ENCODE assay signal across 8 cellular contexts in the genomic region with DNA sequence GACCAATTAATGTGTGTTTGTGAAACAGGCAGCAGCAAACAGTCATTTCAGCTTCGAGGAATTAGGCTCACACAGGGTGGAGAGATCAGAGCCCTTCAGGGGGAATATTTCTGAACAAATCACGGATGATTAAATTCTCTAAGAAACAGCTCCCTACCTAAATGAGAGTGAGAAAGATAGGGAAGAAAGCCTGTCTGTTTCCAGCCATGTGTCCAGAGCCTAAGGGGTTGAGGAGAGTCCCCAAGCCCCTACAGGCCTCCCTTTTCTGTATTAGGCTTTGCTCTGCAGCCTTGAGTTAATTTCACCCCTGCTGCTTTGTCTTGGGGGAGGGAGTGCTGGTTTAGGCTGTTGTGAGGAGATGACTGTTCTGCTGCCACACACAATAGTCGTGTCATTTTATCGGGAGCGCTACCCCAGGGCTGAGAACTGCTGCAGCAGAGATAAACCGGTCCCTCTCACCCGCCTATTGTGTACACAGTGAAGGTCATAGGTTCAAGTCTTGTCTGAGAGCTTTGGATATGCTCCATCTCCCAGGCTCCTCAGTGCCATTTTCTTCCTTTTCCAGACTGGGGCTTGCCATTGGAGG. TPM values are rescaled to one million over a fixed set of nuclear protein-coding genes. Genes with fewer than 3 reads are reported as not detected.
DNase-seq lines count a peak whose midpoint lies in the region; ATAC-seq, FAIRE-seq and TF ChIP-seq lines count a peak whose summit lies in the region.

No MANE protein-coding gene starts in this region.

- H3K4me2 ChIP-seq in GM23248 (ENCODE audit: unreplicated experiment) (peak overlapping the region; percentile 84), HepG2 (ENCODE audit: low read depth, low read length) (peak overlapping the region; percentile 85)

- no peak for TF ChIP-seq CTCF in AG04449 (IDR thresholded peaks at IDR 0.05; ENCODE audit: insufficient read depth, low read length, missing control alignments)
- TF ChIP-seq CTCF in choroid plexus epithelial cell (conservative IDR thresholded peaks at IDR 0.05; ENCODE audit: low read depth, low read length) = no peak
- no peak for TF ChIP-seq CTCF in HepG2 (CRISPR knock-in tag; IDR thresholded peaks at IDR 0.05)

- no TSS peak for BruUV-seq in HepG2 (replicated peaks; lab: Mats Ljungman, UMichigan)

- CTCF ChIA-PET in AG04449 (lab: Yijun Ruan, JAX) (interaction anchor here (1.3 kb wide), 1 partner anchor 107 kb away, joined by 4 read pairs; no protein-coding TSS in a partner anchor), HepG2 (lab: Yijun Ruan, JAX; ENCODE audit: low intra/inter-chr PET ratio, low total read pairs) (no interaction called here)

- H3K9me2 ChIP-seq in GM23248 (ENCODE audit: insufficient read depth) = no peaks in the 10 kb centered on the region

- H3F3A ChIP-seq in GM23248 (ENCODE audit: insufficient read depth) = peaks cover 28% of the 10 kb centered on the region

- peak overlapping the region; percentile 78 for H3K4me3 ChIP-seq in AG04449 (ENCODE audit: low read depth, low read length)
- peak overlapping the region; percentile 75 for H3K4me3 ChIP-seq in GM23248
- H3K4me3 ChIP-seq in SK-N-MC = peak overlapping the region; percentile 82
- peak overlapping the region; percentile 71 for H3K4me3 ChIP-seq in choroid plexus epithelial cell (ENCODE audit: low read depth, low read length)
- H3K4me3 ChIP-seq in HepG2 (replicated peaks in 1 of 3; ENCODE audit: insufficient read depth in 1 of 3, low read depth in 2 of 3, low read length in 3 of 3) = peak overlapping the region; percentile 65 to 80 (median 69)

- ATAC-seq in HepG2 = peak; percentile 36
- ATAC-seq in HG03097 (IDR thresholded peaks at IDR 0.05; ENCODE audit: low FRiP score, unreplicated experiment) = no peak

- no peaks in the 10 kb centered on the region; the same call in 1 of the 2 replicates for H3K36me3 ChIP-seq in GM23248 (ENCODE audit: low read depth)
- no peaks in the 10 kb centered on the region; the same call in 1 of the 2 replicates for H3K36me3 ChIP-seq in SK-N-MC (ENCODE audit: insufficient read depth, low read length)
- H3K36me3 ChIP-seq in HepG2 (replicated peaks in 1 of 2; ENCODE audit: control insufficient read depth in 1 of 2, insufficient read depth in 2 of 2, low read length in 2 of 2) = no peaks in the 10 kb centered on the region; a peak in 1 of 5 replicates

- in situ Hi-C loops in GM23248 (cut with MboI) = no loop called here
- in situ Hi-C loops in HepG2 (cut with HindIII; ENCODE audit: extremely low pct_ligation_motif_present, low pct_unique_long_range_greater_than_20kb) = no loop called here

- H2AFZ ChIP-seq in GM23248 = peak overlapping the region; percentile 49
- H2AFZ ChIP-seq in HepG2 (ENCODE audit: low read length) = no peak overlapping the region

- intact Hi-C loops in HepG2 (cut with micrococcal nuclease; ENCODE audit: unreplicated experiment) = no loop called here

- no peaks in the 10 kb centered on the region for H3K27me3 ChIP-seq in GM23248 (replicated peaks; ENCODE audit: insufficient read depth)
- H3K27me3 ChIP-seq in HepG2 (ENCODE audit: control insufficient read depth in 1 of 2, insufficient read depth in 2 of 2, low read length in 2 of 2) = no peaks in the 10 kb centered on the region

- TF ChIP-seq EP300 in HepG2 (IDR thresholded peaks at IDR 0.05; ENCODE audit: low read depth in 2 of 2, low read length in 2 of 2) = no peak
- no peak; the same call in 1 of the 2 replicates for TF ChIP-seq EP300 in HepG2 (CRISPR knock-in tag; IDR thresholded peaks at IDR 0.05; ENCODE audit: borderline replicate concordance)

- H4K20me1 ChIP-seq in GM23248 (ENCODE audit: insufficient read depth) (0 out of 2 replicates have a peak, but pooled peaks cover 11% of the 10 kb centered on the region), HepG2 (ENCODE audit: insufficient read depth, low read length) (peaks cover 11% of the 10 kb centered on the region; the same call in 1 of the 2 replicates)

- WGBS in GM23248 (ENCODE audit: low coverage in 1 of 2, low lambda C conversion rate in 2 of 2, missing lambda C conversion rate in 2 of 2), 2 experiments = 7 to 13% methylated on average over 7 of the region's 7 CpGs
- 9% methylated on average over 7 of the region's 7 CpGs for WGBS in HepG2 (ENCODE audit: low lambda C conversion rate)

- H3K9ac ChIP-seq in GM23248 (peak overlapping the region; percentile 72), SK-N-MC (ENCODE audit: insufficient read length) (peak overlapping the region; percentile 13), HepG2 (ENCODE audit: insufficient read depth, low read depth, low read length) (peak overlapping the region; percentile 62)

- peaks cover 52% of the 10 kb centered on the region for H3K79me2 ChIP-seq in GM23248 (ENCODE audit: insufficient read depth)
- peaks cover 41% of the 10 kb centered on the region for H3K79me2 ChIP-seq in HepG2 (ENCODE audit: insufficient read depth, low read length)

- no peak; a peak in 2 of 4 replicates for TF ChIP-seq POLR2A in HepG2 (IDR thresholded peaks at IDR 0.05; ENCODE audit: insufficient read depth in 1 of 2, low read depth in 2 of 2, low read length in 2 of 2)

- POLR2A ChIA-PET in AG04449 (lab: Yijun Ruan, JAX) (no interaction called here), HepG2 (lab: Yijun Ruan, JAX) (interaction anchor here (0.9 kb wide), 1 partner anchor 16 kb away, joined by 3 read pairs; no protein-coding TSS in a partner anchor)

- TF ChIP-seq RAD21 in HepG2 (CRISPR knock-in tag; IDR thresholded peaks at IDR 0.05) = no peak

- H3K27ac ChIP-seq in GM23248 = peak overlapping the region; percentile 81
- H3K27ac ChIP-seq in SK-N-MC = no peak overlapping the region
- H3K27ac ChIP-seq in HepG2 (ENCODE audit: extremely low read length, insufficient read depth, low read length) = peak overlapping the region; percentile 50

- H3K9me3 ChIP-seq in GM23248 (ENCODE audit: low read depth) (no peaks in the 10 kb centered on the region), SK-N-MC (ENCODE audit: low read depth, low read length) (no peaks in the 10 kb centered on the region), HepG2 (ENCODE audit: low read length) (no peaks in the 10 kb centered on the region)

- DNase-seq in AG04449 (ENCODE audit: low read depth, low spot score) (no peak), GM23248 (peak; percentile 56), SK-N-MC (ENCODE audit: low read depth, low spot score) (no peak), choroid plexus epithelial cell (ENCODE audit: low read depth) (peak; percentile 41), HepG2 (ENCODE audit: low spot score) (peak; percentile 6), NCI-H446 treated with DMSO at 0.1 percent for 48 hours (lab: John Stamatoyannopoulos, UW) (no peak)
- peak; percentile 43 for DNase-seq in stimulated activated CD4-positive, alpha-beta T cell treated with anti-CD3 and anti-CD28 coated beads, Interleukin-4, amount 100 ng/mL, for 24 hours

- no peak for FAIRE-seq in HepG2 (lab: Jason Lieb, UNC)

- H3K4me1 ChIP-seq in GM23248 (ENCODE audit: insufficient read depth) (peaks cover 27% of the 10 kb centered on the region), HepG2 (ENCODE audit: insufficient read depth, low read length) (peaks cover 61% of the 10 kb centered on the region)

TF ChIP-seq in HepG2, 621 proteins besides CTCF, POLR2A, EP300 and RAD21 (continues in another document):
- no peak for TF ChIP-seq ZNF44 (CRISPR knock-in tag; IDR thresholded peaks at IDR 0.05)
- TF ChIP-seq PITX1 (CRISPR knock-in tag; IDR thresholded peaks at IDR 0.05) = no peak; the same call in 1 of the 2 replicates
- no peak for TF ChIP-seq NRL (CRISPR knock-in tag; IDR thresholded peaks at IDR 0.05; ENCODE audit: borderline replicate concordance)
- no peak for TF ChIP-seq ZNF616 (CRISPR knock-in tag; IDR thresholded peaks at IDR 0.05; ENCODE audit: low read depth)
- no peak for TF ChIP-seq ZNF644 (CRISPR knock-in tag; IDR thresholded peaks at IDR 0.05; ENCODE audit: low read depth)
- no peak for TF ChIP-seq ELF3 (CRISPR knock-in tag; IDR thresholded peaks at IDR 0.05)

RNA-seq across cellular contexts. Expression of gene ZNF609, which starts 1.3 kb away (rescaled TPM):
- 11.3 and 11.9 TPM in 2 replicates for total RNA-seq in GM23248 (2014; rRNA removed; shearing (Covaris generic))
- polyA plus RNA-seq in GM23248 (2016; fragmentation: Nextera tagmentation; extraction: Ambion mirVana) = 3.8 and 6.3 TPM in 2 replicates
- 8.9 and 9.1 TPM in 2 replicates for total RNA-seq in HepG2 (2016; rRNA removed; fragmentation: Illumina TruSeq; extraction: Trizol)
- total RNA-seq in HepG2 (2016; cell fraction: cytosol; rRNA removed; fragmentation: Illumina TruSeq; extraction: Trizol; ENCODE audit: low read depth) = 16.4 and 18.8 TPM in 2 replicates
- total RNA-seq in HepG2 (2016; cell fraction: insoluble cytoplasmic fraction; rRNA removed; fragmentation: Illumina TruSeq; extraction: Trizol) = 7.5 and 8.4 TPM in 2 replicates
- 9.1 and 10.8 TPM in 2 replicates for total RNA-seq in HepG2 (2016; cell fraction: membrane; rRNA removed; fragmentation: Illumina TruSeq; extraction: Trizol)
- total RNA-seq in HepG2 (2016; cell fraction: nucleus; rRNA removed; fragmentation: Illumina TruSeq; extraction: Trizol) = 9.9 and 12.6 TPM in 2 replicates
- polyA plus RNA-seq in HepG2 (2011; rRNA removed) = 9.9 and 11.5 TPM in 2 replicates
- polyA plus RNA-seq in HepG2 (2011; cell fraction: cytosol; rRNA removed) = 5.1 and 6.3 TPM in 2 replicates
- polyA plus RNA-seq in HepG2 (2011; cell fraction: nucleus; rRNA removed) = 8.3 and 14.7 TPM in 2 replicates
- polyA plus RNA-seq in HepG2 (2012) = 9.7 and 11.3 TPM in 2 replicates
- 0.28 and 0.34 TPM in 2 replicates for polyA plus RNA-seq in HepG2 (2016; cell fraction: cytosol; fragmentation: Illumina TruSeq; extraction: Trizol; ENCODE audit: low read depth)
- 6.2 and 8.7 TPM in 2 replicates for polyA plus RNA-seq in HepG2 (2016; cell fraction: insoluble cytoplasmic fraction; fragmentation: Illumina TruSeq; extraction: Trizol; ENCODE audit: low read depth)
- polyA plus RNA-seq in HepG2 (2016; cell fraction: membrane; fragmentation: Illumina TruSeq; extraction: Trizol; ENCODE audit: low read depth) = 1.2 and 1.5 TPM in 2 replicates
- 9.8 and 10.0 TPM in 2 replicates for polyA plus RNA-seq in HepG2 (2016; cell fraction: nucleus; fragmentation: Illumina TruSeq; extraction: Trizol; ENCODE audit: insufficient read depth, low read depth)
- 24.6 and 47.4 TPM in 2 replicates for polyA minus RNA-seq in HepG2 (2011; rRNA and poly(A)+ RNA removed; ENCODE audit: low replicate concordance)
- 9.9 and 12.1 TPM in 2 replicates for polyA minus RNA-seq in HepG2 (2011; cell fraction: cytosol; rRNA and poly(A)+ RNA removed)
- polyA minus RNA-seq in HepG2 (2011; cell fraction: nucleus; rRNA and poly(A)+ RNA removed) = 19.3 and 20.1 TPM in 2 replicates

Comparison
In these comparisons a context has a peak if more than half of its experiments do, and no peak if none do; other contexts are left out.
1. DNase-seq: peak in GM23248 (single experiment), choroid plexus epithelial cell (single experiment), HepG2 (single experiment) and stimulated activated CD4-positive, alpha-beta T cell treated with anti-CD3 and anti-CD28 coated beads, Interleukin-4, amount 100 ng/mL, for 24 hours (single experiment); none in AG04449 (single experiment), SK-N-MC (single experiment) and NCI-H446 treated with DMSO at 0.1 percent for 48 hours (single experiment).
2. H3K9ac ChIP-seq: peak in every context shown above with its lines; median percentile 72 in GM23248; 62 in HepG2; 13 in SK-N-MC.
3. Peak in every context shown above with its lines, with median percentiles within 50 percentile points of each other: H3K4me3 ChIP-seq.